ENCODE assay signal across 35 cellular contexts in the genomic region with DNA sequence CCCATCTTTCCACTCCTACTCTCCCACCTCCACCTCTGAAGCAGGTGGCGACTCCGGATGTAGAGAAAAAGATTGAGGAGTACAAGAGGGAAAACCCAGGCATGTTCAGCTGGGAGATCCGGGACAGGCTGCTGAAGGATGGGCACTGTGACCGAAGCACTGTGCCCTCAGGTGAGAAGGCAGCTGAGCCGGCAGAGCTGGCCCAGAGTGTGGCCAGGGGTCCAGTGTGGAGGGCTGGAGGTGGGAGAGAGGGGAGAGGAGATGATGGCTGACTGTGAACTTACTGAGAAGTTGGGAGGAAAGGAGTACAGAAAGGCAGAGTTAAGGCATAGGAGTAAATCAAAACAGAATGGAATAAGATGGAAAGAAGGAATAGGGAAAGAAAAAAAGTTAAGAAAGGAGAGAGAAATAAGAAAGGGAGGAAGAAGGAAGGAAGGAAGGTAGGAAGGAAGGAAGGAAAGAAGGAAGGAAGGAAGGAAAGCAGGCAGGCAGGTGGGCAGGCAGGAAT. TPM values are rescaled to one million over a fixed set of nuclear protein-coding genes. Genes with fewer than 3 reads are reported as not detected.
"Had no signal": no experiment of that assay in that cellular context is flagged by ENCODE, and none has a peak within 500 bp of the region (broad histone marks: within the 10 kb centered on the region; RNA-seq: fewer than 3 reads in every experiment).

No MANE protein-coding gene starts in this region.

- H3K9me3 ChIP-seq: adrenal gland, gastroesophageal sphincter, right lobe of liver, thoracic aorta, upper lobe of left lung, vagina had no signal

- H3K79me2 ChIP-seq: hepatocyte had no signal

- H3K9me3 Mint-ChIP-seq: activated naive CD4-positive, alpha-beta T cell treated with anti-CD3 and anti-CD28 coated beads for 36 hours; activated naive CD8-positive, alpha-beta T cell treated with anti-CD3 and anti-CD28 coated beads for 36 hours; activated T-cell treated with anti-CD3 and anti-CD28 coated beads, Interleukin-2, amount 50 U/mL, for 72 hours; effector memory CD8-positive, alpha-beta T cell; mesothelial cell of epicardium; stimulated activated naive CD8-positive, alpha-beta T cell treated with anti-CD3 and anti-CD28 coated beads, Interleukin-15, Interleukin-2, amounts not matched to agents 100 ng/mL and 50 ng/mL, for 24 hours; T-helper 1 cell treated with Interleukin-12 subunit alpha and Interleukin-12 subunit beta and Interleukin-4 antibody, amounts not matched to agents 30 μg/mL and 1 μg/mL, for 36 hours had no signal

- H3K4me3 ChIP-seq: adrenal gland, gastroesophageal sphincter, hepatocyte, right lobe of liver, thoracic aorta, upper lobe of left lung, vagina had no signal

- H3K4me3 Mint-ChIP-seq: activated CD4-positive, alpha-beta T cell treated with anti-CD3 and anti-CD28 coated beads for 36 hours; activated CD8-positive, alpha-beta T cell treated with anti-CD3 and anti-CD28 coated beads, Interleukin-2, amount 10 ng/mL, durations not matched to agents 7 days and 5 days; activated naive CD4-positive, alpha-beta T cell treated with anti-CD3 and anti-CD28 coated beads for 36 hours; activated naive CD8-positive, alpha-beta T cell treated with anti-CD3 and anti-CD28 coated beads for 36 hours; activated T-cell treated with anti-CD3 and anti-CD28 coated beads, Interleukin-2, amount 50 U/mL, for 72 hours; effector memory CD8-positive, alpha-beta T cell; mesothelial cell of epicardium; naive B cell; stimulated activated naive CD8-positive, alpha-beta T cell treated with anti-CD3 and anti-CD28 coated beads, Interleukin-15, Interleukin-2, amounts not matched to agents 100 ng/mL and 50 ng/mL, for 24 hours; T-helper 1 cell treated with Interleukin-12 subunit alpha and Interleukin-12 subunit beta and Interleukin-4 antibody, amounts not matched to agents 30 μg/mL and 1 μg/mL, for 36 hours had no signal

- DNase-seq: activated CD4-positive, alpha-beta T cell treated with anti-CD3 and anti-CD28 coated beads for 36 hours; activated CD4-positive, CD25-positive, alpha-beta regulatory T cell; activated CD8-positive, alpha-beta T cell treated with anti-CD3 and anti-CD28 coated beads, Interleukin-2, amount 10 ng/mL, durations not matched to agents 7 days and 5 days; activated effector memory CD4-positive, alpha-beta T cell treated with Interleukin-2 at 50 U/mL for 16 hours; activated naive CD4-positive, alpha-beta T cell treated with anti-CD3 and anti-CD28 coated beads for 36 hours; activated naive CD8-positive, alpha-beta T cell treated with anti-CD3 and anti-CD28 coated beads for 36 hours; activated T-cell treated with anti-CD3 and anti-CD28 coated beads for 4 hours; activated T-cell treated with anti-CD3 and anti-CD28 coated beads, Interleukin-2, amount 50 U/mL, for 72 hours; adrenal gland; aorta; brain microvascular endothelial cell; cortex of kidney; effector memory CD8-positive, alpha-beta T cell; left colon; naive B cell; right lobe of liver; stimulated activated CD4-positive, alpha-beta T cell treated with anti-CD3 and anti-CD28 coated beads, Interleukin-2, amount 100 ng/mL, for 48 hours; upper lobe of left lung had no signal

- H3K36me3 Mint-ChIP-seq: activated naive CD8-positive, alpha-beta T cell treated with anti-CD3 and anti-CD28 coated beads for 36 hours; mesothelial cell of epicardium had no signal

- H2AFZ ChIP-seq: hepatocyte had no signal

- H3K27ac Mint-ChIP-seq: activated CD4-positive, alpha-beta T cell treated with anti-CD3 and anti-CD28 coated beads for 36 hours; activated CD8-positive, alpha-beta T cell treated with anti-CD3 and anti-CD28 coated beads, Interleukin-2, amount 10 ng/mL, durations not matched to agents 7 days and 5 days; activated naive CD4-positive, alpha-beta T cell treated with anti-CD3 and anti-CD28 coated beads for 36 hours; activated naive CD8-positive, alpha-beta T cell treated with anti-CD3 and anti-CD28 coated beads for 36 hours; effector memory CD8-positive, alpha-beta T cell; mesothelial cell of epicardium; naive B cell had no signal

- H3K36me3 ChIP-seq: adrenal gland, brain microvascular endothelial cell, gastroesophageal sphincter, right lobe of liver, thoracic aorta, upper lobe of left lung, vagina had no signal

- H3K27ac ChIP-seq: adrenal gland, brain microvascular endothelial cell, gastroesophageal sphincter, hepatocyte, right lobe of liver, thoracic aorta, upper lobe of left lung, vagina had no signal

- H3K4me1 ChIP-seq: adrenal gland, right lobe of liver had no signal

- ATAC-seq: activated CD4-positive, alpha-beta T cell treated with anti-CD3 and anti-CD28 coated beads for 36 hours; activated CD8-positive, alpha-beta T cell treated with anti-CD3 and anti-CD28 coated beads, Interleukin-2, amount 10 ng/mL, durations not matched to agents 7 days and 5 days; activated T-cell treated with anti-CD3 and anti-CD28 coated beads, Interleukin-2, amount 50 U/mL, for 72 hours; effector memory CD8-positive, alpha-beta T cell; gastroesophageal sphincter; left colon; right lobe of liver had no signal

- H3K4me2 ChIP-seq: hepatocyte had no signal

RNA-seq across cellular contexts. Expression of gene PAX7, which starts 4.5 kb away (rescaled TPM):
- total RNA-seq: activated CD4-positive, alpha-beta T cell treated with anti-CD3 and anti-CD28 coated beads for 36 hours; activated CD8-positive, alpha-beta T cell treated with anti-CD3 and anti-CD28 coated beads, Interleukin-2, amount 10 ng/mL, durations not matched to agents 7 days and 5 days; activated naive CD4-positive, alpha-beta T cell treated with anti-CD3 and anti-CD28 coated beads for 36 hours; activated naive CD8-positive, alpha-beta T cell treated with anti-CD3 and anti-CD28 coated beads for 36 hours; activated T-cell treated with anti-CD3 and anti-CD28 coated beads, Interleukin-2, amount 50 U/mL, for 72 hours; adrenal gland; aorta; cardiac septum; fibroblast of lung; fibroblast of villous mesenchyme; gastroesophageal sphincter; hepatocyte; left colon; liver; mesothelial cell of epicardium; osteocyte; progenitor cell of endocrine pancreas; renal cortical epithelial cell; right lobe of liver; subcutaneous adipose tissue; thoracic aorta; upper lobe of left lung; vagina had no signal
- polyA plus RNA-seq: adrenal gland, aorta, esophagus, fibroblast of lung, hepatocyte, keratinocyte, liver had no signal
